In the genomic region with DNA sequence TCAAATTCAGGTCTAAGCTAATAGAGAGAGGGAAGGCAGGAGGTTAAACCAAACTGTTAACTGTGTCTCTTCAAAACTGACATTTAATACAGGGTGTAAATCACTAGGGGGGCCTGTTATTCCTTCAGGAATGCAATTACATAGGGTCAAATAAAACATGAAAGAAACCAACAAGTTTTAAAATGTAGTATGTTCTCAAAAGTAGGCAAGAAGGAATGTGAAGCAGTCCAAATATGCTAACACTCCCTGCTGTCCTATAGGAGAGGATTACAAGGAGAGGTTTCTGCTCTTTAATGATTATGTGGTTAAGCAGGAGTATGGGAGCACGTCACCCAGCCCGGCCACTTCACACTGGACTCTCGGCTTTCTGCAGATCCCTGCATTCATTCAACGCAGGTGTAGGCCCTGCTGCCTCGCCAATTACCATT, we compare ENCODE assay signal across 11 cellular contexts. TPM values are rescaled to one million over a fixed set of nuclear protein-coding genes. Genes with fewer than 3 reads are reported as not detected.
DNase-seq lines count a peak whose midpoint lies in the region; ATAC-seq and TF ChIP-seq lines count a peak whose summit lies in the region.
"Had no signal": no experiment of that assay in that cellular context is flagged by ENCODE, and none has a peak within 500 bp of the region (broad histone marks: within the 10 kb centered on the region; RNA-seq: fewer than 3 reads in every experiment).

No MANE protein-coding gene starts in this region.

- H3K4me2 ChIP-seq in HCT116 (ENCODE audit: low read length), result peak overlapping the region; percentile 39

- TF ChIP-seq CTCF in HCT116 (IDR thresholded peaks at IDR 0.05 in 2 of 3, conservative IDR thresholded peaks at IDR 0.05 in 1 of 3; ENCODE audit: borderline replicate concordance in 1 of 3, insufficient read depth in 1 of 3, low read depth in 2 of 3, low read length in 2 of 3) (no peak), astrocyte of the cerebellum (IDR thresholded peaks at IDR 0.05; ENCODE audit: low read depth, low read length, missing control alignments) (no peak)

- in situ Hi-C loops in astrocyte of the cerebellum (cut with HindIII; ENCODE audit: low sequenced_read_pairs) (no loop called here), KBM-7 (cut with MboI; ENCODE audit: low pct_unique_long_range_greater_than_20kb, low sequenced_read_pairs) (no loop called here)

- H3K4me3 ChIP-seq in ACC112 (ENCODE audit: low read depth, low read length) (no peak overlapping the region), HCT116 (replicated peaks in 1 of 2; ENCODE audit: low read depth in 1 of 2, low read length in 2 of 2) (no peak overlapping the region), astrocyte of the cerebellum (ENCODE audit: low read depth, low read length) (no peak overlapping the region)
- H3K4me3 ChIP-seq: body of pancreas had no signal

- POLR2A ChIA-PET in HCT116 (lab: Charles Lee), result no interaction called here

- H3K36me3 ChIP-seq in ACC112 (ENCODE audit: insufficient read depth, low read length) (no peaks in the 10 kb centered on the region), HCT116 (ENCODE audit: control insufficient read depth in 1 of 2, insufficient read depth in 2 of 2, low read length in 2 of 2) (no peaks in the 10 kb centered on the region)

- no peak for TF ChIP-seq RAD21 in HCT116 (IDR thresholded peaks at IDR 0.05; ENCODE audit: low read depth)

- peak overlapping the region; percentile 18 for H2AFZ ChIP-seq in ACC112 (ENCODE audit: low read length, unreplicated experiment)
- H2AFZ ChIP-seq in HCT116 (ENCODE audit: low read depth, low read length, poor library complexity, severe bottlenecking), result peak overlapping the region; percentile 52

- DNase-seq in HCT116 (ENCODE audit: low read depth, low spot score), result no peak
- peak; percentile 84 for DNase-seq in astrocyte of the cerebellum (ENCODE audit: low read depth)
- peak; percentile 53 for DNase-seq in kidney tubule cell (ENCODE audit: low spot score)
- no peak for DNase-seq in NCI-H524 (lab: John Stamatoyannopoulos, UW)
- DNase-seq in activated CD4-positive, alpha-beta T cell treated with anti-CD3 and anti-CD28 coated beads for 48 hours, result no peak
- DNase-seq in KBM-7, result no peak
- no peak for DNase-seq in NCI-H345 treated with DMSO at 0.1 percent for 48 hours (lab: John Stamatoyannopoulos, UW; ENCODE audit: unreplicated experiment)
- DNase-seq: body of pancreas, foreskin melanocyte, NCI-H1694 treated with DMSO at 0.1 percent for 48 hours had no signal

- CTCF ChIA-PET in HCT116 (lab: Charles Lee), result no interaction called here

- no peaks in the 10 kb centered on the region for H3K9me2 ChIP-seq in HCT116 (ENCODE audit: insufficient read depth)

- intact Hi-C loops in HCT116 (cut with micrococcal nuclease), result no loop called here

- H3K9me3 ChIP-seq in HCT116 (ENCODE audit: control insufficient read depth in 1 of 2, insufficient read depth in 1 of 2, low read depth in 1 of 2, low read length in 2 of 2), result no peaks in the 10 kb centered on the region
- H3K9me3 ChIP-seq: body of pancreas had no signal

- H3K27me3 ChIP-seq in ACC112 (ENCODE audit: insufficient read depth, low read length), result no peaks in the 10 kb centered on the region
- no peaks in the 10 kb centered on the region for H3K27me3 ChIP-seq in HCT116 (ENCODE audit: insufficient read depth, low read length)
- H3K27me3 ChIP-seq: body of pancreas had no signal

- RAD21 ChIA-PET in HCT116 (lab: Charles Lee; ENCODE audit: low non-redundant PET in 1 of 2, low total read pairs in 2 of 2, uncharacterized antibody in 2 of 2, unreplicated experiment in 2 of 2), result no interaction called here

- H3K79me2 ChIP-seq in ACC112 (ENCODE audit: control insufficient read depth, insufficient read depth, low read length, unreplicated experiment) (no peaks in the 10 kb centered on the region), HCT116 (ENCODE audit: insufficient read depth, low read length) (no peaks in the 10 kb centered on the region)

- no peak overlapping the region for H3K9ac ChIP-seq in HCT116 (ENCODE audit: low read length)

- H3K27ac ChIP-seq in ACC112 (ENCODE audit: low read depth, low read length), result peak overlapping the region; percentile 3; the same call in 1 of the 2 replicates
- H3K27ac ChIP-seq in HCT116 (ENCODE audit: low read depth, low read length), result peak overlapping the region; percentile 62
- H3K27ac ChIP-seq: body of pancreas had no signal

- no peaks in the 10 kb centered on the region for H4K20me1 ChIP-seq in HCT116 (ENCODE audit: insufficient read depth)

- no TSS peak for BruUV-seq in HCT116 (replicated peaks; lab: Mats Ljungman, UMichigan)

- peak; percentile 80 for ATAC-seq in HCT116
- ATAC-seq: body of pancreas had no signal

- no peak for TF ChIP-seq POLR2A in HCT116 (IDR thresholded peaks at IDR 0.05; ENCODE audit: borderline replicate concordance, extremely low read depth, insufficient read depth, insufficient read length)

- peaks cover 41% of the 10 kb centered on the region for H3K4me1 ChIP-seq in ACC112 (ENCODE audit: control insufficient read depth, insufficient read depth, low read length, unreplicated experiment)
- H3K4me1 ChIP-seq in HCT116 (ENCODE audit: control insufficient read depth in 1 of 2, insufficient read depth in 2 of 2, low read length in 2 of 2), result peaks cover 44 to 46% of the 10 kb centered on the region in 2 experiments
- H3K4me1 ChIP-seq: body of pancreas had no signal

TF ChIP-seq in HCT116, 20 proteins besides CTCF, POLR2A, EP300 and RAD21:
- TF ChIP-seq SIN3A (IDR thresholded peaks at IDR 0.05; ENCODE audit: low read depth) (no peak), ZFX (IDR thresholded peaks at IDR 0.05) (peak; percentile 34), TCF7L2 (IDR thresholded peaks at IDR 0.05; ENCODE audit: borderline replicate concordance, extremely low read depth, insufficient read depth, insufficient read length) (peak; percentile 45), JUND (IDR thresholded peaks at IDR 0.05) (no peak), POLR2AphosphoS5 (IDR thresholded peaks at IDR 0.05; ENCODE audit: low read depth, low read length) (no peak)

RNA-seq across cellular contexts. Expression of gene BMP4, which starts 42.5 kb away (rescaled TPM):
- total RNA-seq in HCT116 (2021; ENCODE audit: unreplicated experiment), result 145 TPM
- polyA plus RNA-seq in HCT116 (2012), result 45.0 and 47.6 TPM in 2 replicates

Comparison
In these comparisons a context has a peak if more than half of its experiments do, and no peak if none do; other contexts are left out.
1. DNase-seq: peak in astrocyte of the cerebellum (single experiment) and kidney tubule cell (single experiment); none in HCT116 (single experiment), NCI-H524 (0 of 2), activated CD4-positive, alpha-beta T cell treated with anti-CD3 and anti-CD28 coated beads for 48 hours (single experiment), KBM-7 (single experiment) and NCI-H345 treated with DMSO at 0.1 percent for 48 hours (single experiment).